ENCODE assay signal across 13 cellular contexts in the genomic region with DNA sequence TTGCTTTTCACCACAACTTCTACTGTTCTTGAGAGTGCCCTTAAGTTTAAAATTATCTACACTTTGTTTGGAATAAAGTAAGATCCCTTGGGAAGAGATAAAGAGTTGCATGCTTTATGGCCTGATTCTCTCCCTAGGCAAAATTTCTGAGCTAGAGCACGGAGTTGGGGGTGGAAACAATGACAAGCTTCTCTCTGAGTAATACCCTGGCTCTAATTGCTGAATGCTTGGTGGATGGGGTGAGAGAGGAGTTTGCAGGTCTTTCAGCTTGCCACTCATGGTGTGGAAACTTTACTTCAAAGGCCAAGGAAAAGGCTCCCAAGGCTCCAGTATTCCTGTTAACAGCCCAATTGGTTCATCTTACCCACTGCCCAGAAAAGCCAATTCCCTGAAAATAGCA. TPM values are rescaled to one million over a fixed set of nuclear protein-coding genes. Genes with fewer than 3 reads are reported as not detected.
DNase-seq lines count a peak whose midpoint lies in the region; FAIRE-seq and TF ChIP-seq lines count a peak whose summit lies in the region.
"Had no signal": no experiment of that assay in that cellular context is flagged by ENCODE, and none has a peak within 500 bp of the region (broad histone marks: within the 10 kb centered on the region; RNA-seq: fewer than 3 reads in every experiment).

No MANE protein-coding gene starts in this region.

- intact Hi-C loops in activated T-helper 2 cell treated with anti-CD3 and anti-CD28 coated beads, Interferon-gamma antibody, Interleukin-2, Interleukin-4, amounts not matched to agents 10 μg/mL and 5 μg/mL and 100 μg/mL, durations not matched to agents 14 hours and 24 hours and 36 hours (cut with micrococcal nuclease): loop anchor here (1.0 kb wide), 1 partner anchor 17 kb away; no protein-coding TSS in a partner anchor
- intact Hi-C loops in PC-9 (cut with micrococcal nuclease; ENCODE audit: unreplicated experiment): no loop called here

- H3K4me1 ChIP-seq in GM23248 (ENCODE audit: insufficient read depth) (peaks cover 43% of the 10 kb centered on the region), PC-9 (replicated peaks; ENCODE audit: insufficient read depth) (no peaks in the 10 kb centered on the region)
- H3K4me1 ChIP-seq: left lung had no signal

- peak overlapping the region; percentile 89 for H3K27ac Mint-ChIP-seq in activated T-helper 2 cell treated with anti-CD3 and anti-CD28 coated beads, Interferon-gamma antibody, Interleukin-2, Interleukin-4, amounts not matched to agents 10 μg/mL and 5 μg/mL and 100 μg/mL, durations not matched to agents 14 hours and 24 hours and 36 hours

- H3K27ac ChIP-seq in GM23248: peak overlapping the region; percentile 66
- no peak overlapping the region for H3K27ac ChIP-seq in PC-9
- H3K27ac ChIP-seq: BLaER1 treated with 17β-estradiol and CSF1 and Interleukin-3, amounts not matched to agents 10 nM and 100 nM; left lung had no signal

- H3K4me2 ChIP-seq in GM23248 (ENCODE audit: unreplicated experiment) (peak overlapping the region; percentile 71), PC-9 (no peak overlapping the region)

- no peak overlapping the region for H3K4me3 ChIP-seq in AG09309 (ENCODE audit: control insufficient read depth, low read depth, low read length)
- H3K4me3 ChIP-seq in GM23248: peak overlapping the region; percentile 27; the same call in 1 of the 2 replicates
- no peak overlapping the region for H3K4me3 ChIP-seq in fibroblast of pulmonary artery (replicated peaks; ENCODE audit: low read depth, low read length)
- H3K4me3 ChIP-seq in PC-9: no peak overlapping the region
- H3K4me3 ChIP-seq: BLaER1 treated with 17β-estradiol and CSF1 and Interleukin-3, amounts not matched to agents 10 nM and 100 nM; left lung had no signal

- H4K20me1 ChIP-seq in GM23248 (ENCODE audit: insufficient read depth): no peaks in the 10 kb centered on the region
- no peaks in the 10 kb centered on the region for H4K20me1 ChIP-seq in PC-9 (ENCODE audit: insufficient read depth)
- H4K20me1 ChIP-seq: BLaER1 treated with 17β-estradiol and CSF1 and Interleukin-3, amounts not matched to agents 10 nM and 100 nM had no signal

- no peak for TF ChIP-seq CTCF in AG09309 (IDR thresholded peaks at IDR 0.05; ENCODE audit: control insufficient read depth, insufficient read depth, low read depth, low read length, missing control alignments)
- no peak for TF ChIP-seq CTCF in fibroblast of pulmonary artery (IDR thresholded peaks at IDR 0.05; ENCODE audit: low read length, missing control alignments)
- TF ChIP-seq CTCF in PC-9 (conservative IDR thresholded peaks at IDR 0.05): no peak

- no peaks in the 10 kb centered on the region for H3K9me2 ChIP-seq in GM23248 (ENCODE audit: insufficient read depth)
- H3K9me2 ChIP-seq in PC-9 (ENCODE audit: insufficient read depth): no peaks in the 10 kb centered on the region

- DNase-seq in AG09309 (ENCODE audit: low read depth) (peak; percentile 66), GM23248 (peak; percentile 92), fibroblast of pulmonary artery (ENCODE audit: low read depth) (peak; percentile 58), CD1c-positive myeloid dendritic cell (ENCODE audit: extremely low spot score) (no peak), NCI-H748 (lab: John Stamatoyannopoulos, UW; ENCODE audit: unreplicated experiment) (no peak), RCC 7860 (ENCODE audit: low spot score) (no peak), PC-9 (no peak)
- DNase-seq in activated T-helper 2 cell treated with anti-CD3 and anti-CD28 coated beads, Interferon-gamma antibody, Interleukin-2, Interleukin-4, amounts not matched to agents 10 μg/mL and 5 μg/mL and 100 μg/mL, durations not matched to agents 14 hours and 24 hours and 36 hours (ENCODE audit: low spot score): no peak
- DNase-seq: cortex of kidney, left lung, NCI-H446 treated with DMSO at 0.1 percent for 48 hours, RPMI8226 had no signal

- H3F3A ChIP-seq in GM23248 (ENCODE audit: insufficient read depth) (peaks cover 31% of the 10 kb centered on the region), PC-9 (ENCODE audit: insufficient read depth, low read depth) (no peaks in the 10 kb centered on the region)

- H3K79me2 ChIP-seq in GM23248 (ENCODE audit: insufficient read depth) (no peaks in the 10 kb centered on the region), PC-9 (ENCODE audit: low read depth) (no peaks in the 10 kb centered on the region)

- H3K36me3 ChIP-seq in GM23248 (ENCODE audit: low read depth) (no peaks in the 10 kb centered on the region), PC-9 (ENCODE audit: low read depth) (no peaks in the 10 kb centered on the region)
- H3K36me3 ChIP-seq: BLaER1 treated with 17β-estradiol and CSF1 and Interleukin-3, amounts not matched to agents 10 nM and 100 nM; left lung had no signal

- POLR2A ChIA-PET in PC-9 (lab: Charles Lee; ENCODE audit: unreplicated experiment): no interaction called here

- peaks cover 5% of the 10 kb centered on the region for H3K36me3 Mint-ChIP-seq in activated T-helper 2 cell treated with anti-CD3 and anti-CD28 coated beads, Interferon-gamma antibody, Interleukin-2, Interleukin-4, amounts not matched to agents 10 μg/mL and 5 μg/mL and 100 μg/mL, durations not matched to agents 14 hours and 24 hours and 36 hours (ENCODE audit: low read depth)

- no peak overlapping the region for H3K9ac ChIP-seq in GM23248
- H3K9ac ChIP-seq: BLaER1 treated with 17β-estradiol and CSF1 and Interleukin-3, amounts not matched to agents 10 nM and 100 nM had no signal

- 0% methylated on average over 1 of the region's 1 CpG for WGBS in GM23248 (ENCODE audit: low coverage in 1 of 2, low lambda C conversion rate in 2 of 2, missing lambda C conversion rate in 2 of 2), 2 experiments

- H3K9me3 ChIP-seq in GM23248 (ENCODE audit: low read depth) (no peaks in the 10 kb centered on the region), PC-9 (ENCODE audit: insufficient read depth, low read depth) (no peaks in the 10 kb centered on the region)
- H3K9me3 ChIP-seq: left lung had no signal

- no peaks in the 10 kb centered on the region for H3K27me3 ChIP-seq in GM23248 (replicated peaks; ENCODE audit: insufficient read depth)
- H3K27me3 ChIP-seq in PC-9 (ENCODE audit: insufficient read depth, low read depth): no peaks in the 10 kb centered on the region
- H3K27me3 ChIP-seq: BLaER1 treated with 17β-estradiol and CSF1 and Interleukin-3, amounts not matched to agents 10 nM and 100 nM; left lung had no signal

- H3K4me1 Mint-ChIP-seq in activated T-helper 2 cell treated with anti-CD3 and anti-CD28 coated beads, Interferon-gamma antibody, Interleukin-2, Interleukin-4, amounts not matched to agents 10 μg/mL and 5 μg/mL and 100 μg/mL, durations not matched to agents 14 hours and 24 hours and 36 hours (ENCODE audit: low read depth): peaks cover 50% of the 10 kb centered on the region

- CTCF ChIA-PET in PC-9 (lab: Charles Lee): no interaction called here

- BruUV-seq in PC-9 (replicated peaks; lab: Mats Ljungman, UMichigan): no TSS peak

- no peak for FAIRE-seq in RCC 7860 (lab: Jason Lieb, UNC)

- peaks cover 5% of the 10 kb centered on the region for H3K9me3 Mint-ChIP-seq in activated T-helper 2 cell treated with anti-CD3 and anti-CD28 coated beads, Interferon-gamma antibody, Interleukin-2, Interleukin-4, amounts not matched to agents 10 μg/mL and 5 μg/mL and 100 μg/mL, durations not matched to agents 14 hours and 24 hours and 36 hours

- H2AFZ ChIP-seq in GM23248 (no peak overlapping the region), PC-9 (no peak overlapping the region)

- H3K27me3 Mint-ChIP-seq in activated T-helper 2 cell treated with anti-CD3 and anti-CD28 coated beads, Interferon-gamma antibody, Interleukin-2, Interleukin-4, amounts not matched to agents 10 μg/mL and 5 μg/mL and 100 μg/mL, durations not matched to agents 14 hours and 24 hours and 36 hours (ENCODE audit: low read depth): peaks cover 6% of the 10 kb centered on the region

- in situ Hi-C loops in GM23248 (cut with MboI): no loop called here

- no peak overlapping the region for H3K4me3 Mint-ChIP-seq in activated T-helper 2 cell treated with anti-CD3 and anti-CD28 coated beads, Interferon-gamma antibody, Interleukin-2, Interleukin-4, amounts not matched to agents 10 μg/mL and 5 μg/mL and 100 μg/mL, durations not matched to agents 14 hours and 24 hours and 36 hours (ENCODE audit: low read depth)

RNA-seq across cellular contexts. Expression of a gene that starts 26.1 kb away (rescaled TPM):
- 4.4 and 7.0 TPM in 2 replicates for total RNA-seq in GM23248 (2014; rRNA removed; shearing (Covaris generic))
- 1.7 and 2.3 TPM in 2 replicates for polyA plus RNA-seq in GM23248 (2016; fragmentation: Nextera tagmentation; extraction: Ambion mirVana)
- total RNA-seq in activated T-helper 2 cell treated with anti-CD3 and anti-CD28 coated beads, Interferon-gamma antibody, Interleukin-2, Interleukin-4, amounts not matched to agents 10 μg/mL and 5 μg/mL and 100 μg/mL, durations not matched to agents 14 hours and 24 hours and 36 hours: 1.1 and 1.8 TPM in 2 replicates
- 0.26 and 0.88 TPM in 2 replicates for total RNA-seq in PC-9 (2021)

Comparison
In these comparisons a context has a peak if more than half of its experiments do, and no peak if none do; other contexts are left out.
1. DNase-seq: peak in AG09309 (single experiment), GM23248 (single experiment) and fibroblast of pulmonary artery (single experiment); none in activated T-helper 2 cell treated with anti-CD3 and anti-CD28 coated beads, Interferon-gamma antibody, Interleukin-2, Interleukin-4, amounts not matched to agents 10 μg/mL and 5 μg/mL and 100 μg/mL, durations not matched to agents 14 hours and 24 hours and 36 hours (single experiment), CD1c-positive myeloid dendritic cell (single experiment), NCI-H748 (single experiment), RCC 7860 (single experiment) and PC-9 (0 of 2).